In genomic region chr2:176134978-176135575, GRCh38 we compare ENCODE assay signal across 11 cellular contexts. TPM values are rescaled to one million over a fixed set of nuclear protein-coding genes. Genes with fewer than 3 reads are reported as not detected.
A peak's percentile ranks its signal among the peaks of the same experiment; 100 is the strongest.
DNase-seq lines count a peak whose midpoint lies in the region; ATAC-seq and TF ChIP-seq lines count a peak whose summit lies in the region.
"Had no signal": no experiment of that assay in that cellular context is flagged by ENCODE, and none has a peak within 500 bp of the region (broad histone marks: within the 10 kb centered on the region; RNA-seq: fewer than 3 reads in every experiment).

No MANE protein-coding gene starts in this region.

- H3K27me3 Mint-ChIP-seq in natural killer cell treated with Interleukin-12 subunit alpha and Interleukin-12 subunit beta and Interleukin-15 and Interleukin-18, amount 100 ng/mL, for 72 hours: peaks cover 67 to 89% of the 10 kb centered on the region in 2 donors
- H3K27me3 Mint-ChIP-seq in natural killer cell (ENCODE audit: low read depth in 2 of 2): peaks cover 76 to 84% of the 10 kb centered on the region in 2 donors

- DNase-seq in natural killer cell treated with Interleukin-12 subunit alpha and Interleukin-12 subunit beta and Interleukin-15 and Interleukin-18, amount 100 ng/mL, for 72 hours (ENCODE audit: low spot score): no peak
- no peak for DNase-seq in natural killer cell
- DNase-seq in kidney tubule cell (ENCODE audit: low spot score): peak; percentile 34
- no peak for DNase-seq in activated naive CD4-positive, alpha-beta T cell treated with anti-CD3 and anti-CD28 coated beads, Interleukin-2, amount 50 U/mL, for 72 hours (ENCODE audit: low spot score in 2 of 2)
- DNase-seq in dedifferentiated amniotic fluid mesenchymal stem cell (ENCODE audit: extremely low spot score): no peak
- no peak for DNase-seq in mucosa of descending colon
- DNase-seq: effector CD8-positive, alpha-beta T cell; small intestine had no signal

- H3K9me3 Mint-ChIP-seq in natural killer cell treated with Interleukin-12 subunit alpha and Interleukin-12 subunit beta and Interleukin-15 and Interleukin-18, amount 100 ng/mL, for 72 hours: peaks cover 4% of the 10 kb centered on the region
- peaks cover 0 to 8% of the 10 kb centered on the region in 2 donors for H3K9me3 Mint-ChIP-seq in natural killer cell
- peaks cover 0 to 3% of the 10 kb centered on the region in 2 donors for H3K9me3 Mint-ChIP-seq in activated naive CD4-positive, alpha-beta T cell treated with anti-CD3 and anti-CD28 coated beads, Interleukin-2, amount 50 U/mL, for 72 hours
- H3K9me3 Mint-ChIP-seq: stimulated activated naive CD8-positive, alpha-beta T cell treated with anti-CD3 and anti-CD28 coated beads, Interleukin-15, Interleukin-2, amounts not matched to agents 100 ng/mL and 50 ng/mL, for 24 hours had no signal

- H3K4me3 Mint-ChIP-seq in natural killer cell treated with Interleukin-12 subunit alpha and Interleukin-12 subunit beta and Interleukin-15 and Interleukin-18, amount 100 ng/mL, for 72 hours: peak overlapping the region; percentile 24
- H3K4me3 Mint-ChIP-seq in natural killer cell: no peak overlapping the region
- H3K4me3 Mint-ChIP-seq: stimulated activated naive CD8-positive, alpha-beta T cell treated with anti-CD3 and anti-CD28 coated beads, Interleukin-15, Interleukin-2, amounts not matched to agents 100 ng/mL and 50 ng/mL, for 24 hours had no signal

- peaks cover 33 to 34% of the 10 kb centered on the region in 2 donors for H3K4me1 Mint-ChIP-seq in natural killer cell treated with Interleukin-12 subunit alpha and Interleukin-12 subunit beta and Interleukin-15 and Interleukin-18, amount 100 ng/mL, for 72 hours (ENCODE audit: low read depth in 2 of 2)
- peaks cover 42 to 43% of the 10 kb centered on the region in 2 donors for H3K4me1 Mint-ChIP-seq in natural killer cell

- no peak for ATAC-seq in natural killer cell treated with Interleukin-12 subunit alpha and Interleukin-12 subunit beta and Interleukin-15 and Interleukin-18, amount 100 ng/mL, for 72 hours
- ATAC-seq in natural killer cell (no peak), SK-N-SH treated with all-trans-retinoic acid at 6 μM for 48 hours (peak; percentile 5; the same call in 1 of the 3 replicates), GM19455 (IDR thresholded peaks at IDR 0.05; ENCODE audit: unreplicated experiment) (no peak), mucosa of descending colon (no peak)
- ATAC-seq in activated naive CD4-positive, alpha-beta T cell treated with anti-CD3 and anti-CD28 coated beads, Interleukin-2, amount 50 U/mL, for 72 hours: no peak

- no peak overlapping the region for H3K27ac Mint-ChIP-seq in natural killer cell treated with Interleukin-12 subunit alpha and Interleukin-12 subunit beta and Interleukin-15 and Interleukin-18, amount 100 ng/mL, for 72 hours
- H3K27ac Mint-ChIP-seq in natural killer cell: no peak overlapping the region
- H3K27ac Mint-ChIP-seq in activated naive CD4-positive, alpha-beta T cell treated with anti-CD3 and anti-CD28 coated beads, Interleukin-2, amount 50 U/mL, for 72 hours: no peak overlapping the region
- H3K27ac Mint-ChIP-seq: stimulated activated naive CD8-positive, alpha-beta T cell treated with anti-CD3 and anti-CD28 coated beads, Interleukin-15, Interleukin-2, amounts not matched to agents 100 ng/mL and 50 ng/mL, for 24 hours had no signal

- H3K9me3 ChIP-seq in mucosa of descending colon: no peaks in the 10 kb centered on the region

- peaks cover 35% of the 10 kb centered on the region for H3K36me3 Mint-ChIP-seq in natural killer cell treated with Interleukin-12 subunit alpha and Interleukin-12 subunit beta and Interleukin-15 and Interleukin-18, amount 100 ng/mL, for 72 hours
- peaks cover 45% of the 10 kb centered on the region for H3K36me3 Mint-ChIP-seq in natural killer cell
- H3K36me3 Mint-ChIP-seq in activated naive CD4-positive, alpha-beta T cell treated with anti-CD3 and anti-CD28 coated beads, Interleukin-2, amount 50 U/mL, for 72 hours: peaks cover 24 to 47% of the 10 kb centered on the region in 2 donors

- intact Hi-C loops in natural killer cell (cut with micrococcal nuclease): loop anchor here (5.0 kb wide), 1 partner anchor 417 kb away; no protein-coding TSS in a partner anchor
- intact Hi-C loops in mucosa of descending colon (cut with DNase I, micrococcal nuclease): no loop called here

- TF ChIP-seq CTCF in natural killer cell (IDR thresholded peaks at IDR 0.05): no peak
- no peak for TF ChIP-seq CTCF in mucosa of descending colon (IDR thresholded peaks at IDR 0.05)

- no peaks in the 10 kb centered on the region for H3K4me1 ChIP-seq in mucosa of descending colon (ENCODE audit: low read depth)

- no peak overlapping the region for H3K4me3 ChIP-seq in mucosa of descending colon

- no peaks in the 10 kb centered on the region for H3K36me3 ChIP-seq in mucosa of descending colon (ENCODE audit: low read depth)

TF ChIP-seq in SK-N-SH treated with all-trans-retinoic acid at 6 μM for 48 hours, 23 proteins besides CTCF, POLR2A, EP300 and RAD21:
- TF ChIP-seq ZNF70 (CRISPR knock-in tag; IDR thresholded peaks at IDR 0.05) (0 out of 2 replicates have a peak, but pooled peaks have one; percentile 8), RARB (CRISPR knock-in tag; IDR thresholded peaks at IDR 0.05) (no peak), TSHZ2 (CRISPR knock-in tag; IDR thresholded peaks at IDR 0.05) (peak; percentile 54)

RNA-seq across cellular contexts. Expression of gene HOXD8, which starts 5.6 kb away (rescaled TPM):
- total RNA-seq in natural killer cell treated with Interleukin-12 subunit alpha and Interleukin-12 subunit beta and Interleukin-15 and Interleukin-18, amount 100 ng/mL, for 72 hours: not detected
- not detected for total RNA-seq in natural killer cell
- total RNA-seq in activated naive CD4-positive, alpha-beta T cell treated with anti-CD3 and anti-CD28 coated beads, Interleukin-2, amount 50 U/mL, for 72 hours: not detected
- 10 to 100 TPM in 1 of 3 donors, 1 to 10 TPM in 2; 4.9 to 13.8 (median 5.6) TPM for total RNA-seq in mucosa of descending colon

RNA-seq across cellular contexts. Expression of gene HOXD9, which starts 12.6 kb away (rescaled TPM):
- not detected for total RNA-seq in natural killer cell treated with Interleukin-12 subunit alpha and Interleukin-12 subunit beta and Interleukin-15 and Interleukin-18, amount 100 ng/mL, for 72 hours
- total RNA-seq in natural killer cell (not detected), mucosa of descending colon (1 to 10 TPM; 2.1 to 5.6 (median 2.2) TPM)
- total RNA-seq in activated naive CD4-positive, alpha-beta T cell treated with anti-CD3 and anti-CD28 coated beads, Interleukin-2, amount 50 U/mL, for 72 hours: not detected

RNA-seq across cellular contexts. Expression of gene HOXD4, which starts 16.3 kb away (rescaled TPM):
- not detected for total RNA-seq in natural killer cell treated with Interleukin-12 subunit alpha and Interleukin-12 subunit beta and Interleukin-15 and Interleukin-18, amount 100 ng/mL, for 72 hours
- total RNA-seq in natural killer cell (not detected), mucosa of descending colon (1 to 10 TPM; 4.7 to 6.5 (median 5.9) TPM)
- not detected for total RNA-seq in activated naive CD4-positive, alpha-beta T cell treated with anti-CD3 and anti-CD28 coated beads, Interleukin-2, amount 50 U/mL, for 72 hours

RNA-seq across cellular contexts. Expression of gene HOXD10, which starts 18.5 kb away (rescaled TPM):
- total RNA-seq in natural killer cell treated with Interleukin-12 subunit alpha and Interleukin-12 subunit beta and Interleukin-15 and Interleukin-18, amount 100 ng/mL, for 72 hours: not detected
- total RNA-seq in natural killer cell: not detected
- not detected for total RNA-seq in activated naive CD4-positive, alpha-beta T cell treated with anti-CD3 and anti-CD28 coated beads, Interleukin-2, amount 50 U/mL, for 72 hours
- 1 to 10 TPM; 1.8 to 4.1 (median 3.0) TPM for total RNA-seq in mucosa of descending colon

RNA-seq across cellular contexts. Expression of gene HOXD3, which starts 22.0 kb away (rescaled TPM):
- not detected for total RNA-seq in natural killer cell treated with Interleukin-12 subunit alpha and Interleukin-12 subunit beta and Interleukin-15 and Interleukin-18, amount 100 ng/mL, for 72 hours
- not detected for total RNA-seq in natural killer cell
- total RNA-seq in activated naive CD4-positive, alpha-beta T cell treated with anti-CD3 and anti-CD28 coated beads, Interleukin-2, amount 50 U/mL, for 72 hours: not detected
- total RNA-seq in mucosa of descending colon: 1 to 10 TPM; 5.8 to 7.0 (median 6.0) TPM

Comparison
In these comparisons a context has a peak if more than half of its experiments do, and no peak if none do; other contexts are left out.
1. RNA of gene HOXD8, which starts 5.6 kb away (total RNA-seq): 4.9 to 13.8 TPM in mucosa of descending colon; not detected in natural killer cell treated with Interleukin-12 subunit alpha and Interleukin-12 subunit beta and Interleukin-15 and Interleukin-18, amount 100 ng/mL, for 72 hours, not detected in natural killer cell and not detected in activated naive CD4-positive, alpha-beta T cell treated with anti-CD3 and anti-CD28 coated beads, Interleukin-2, amount 50 U/mL, for 72 hours; every median in the first group is over 4 times any median in the second.
2. RNA of gene HOXD4, which starts 16.3 kb away (total RNA-seq): 4.7 to 6.5 TPM in mucosa of descending colon; not detected in natural killer cell treated with Interleukin-12 subunit alpha and Interleukin-12 subunit beta and Interleukin-15 and Interleukin-18, amount 100 ng/mL, for 72 hours, not detected in natural killer cell and not detected in activated naive CD4-positive, alpha-beta T cell treated with anti-CD3 and anti-CD28 coated beads, Interleukin-2, amount 50 U/mL, for 72 hours; every median in the first group is over 4 times any median in the second.